ENCODE assay signal across 1 cellular context in genomic region chr14:105530446-105531087, GRCh38.
TF ChIP-seq lines count a peak whose summit lies in the region.

No MANE protein-coding gene starts in this region.

TF ChIP-seq in SK-N-SH, 30 proteins besides CTCF, POLR2A, EP300 and RAD21 (continued from another document):
- no peak for TF ChIP-seq REST (IDR thresholded peaks at IDR 0.05; ENCODE audit: low read depth, low read length)
- no peak for TF ChIP-seq MXI1 (IDR thresholded peaks at IDR 0.05; ENCODE audit: low read depth, low read length)
- no peak for TF ChIP-seq TCF12 (IDR thresholded peaks at IDR 0.05)
- no peak for TF ChIP-seq MAX (IDR thresholded peaks at IDR 0.05; ENCODE audit: low read depth)
- no peak for TF ChIP-seq FOXJ3 (CRISPR knock-in tag; IDR thresholded peaks at IDR 0.05)
